ENCODE assay signal across 8 cellular contexts in genomic region chr21:46286668-46286982, GRCh38.
A peak's percentile ranks its signal among the peaks of the same experiment; 100 is the strongest.
DNase-seq lines count a peak whose midpoint lies in the region; FAIRE-seq and TF ChIP-seq lines count a peak whose summit lies in the region.

No MANE protein-coding gene starts in this region.

- H3K4me3 Mint-ChIP-seq in nephron: peak overlapping the region; percentile 93 to 97 (median 95)

- H3K27ac ChIP-seq in coronary artery: peak overlapping the region; percentile 78 to 94

- H3K27me3 ChIP-seq in GM06990 (replicated peaks; ENCODE audit: control insufficient read depth, insufficient read depth, low read length): no peaks in the 10 kb centered on the region

- peak overlapping the region; percentile 91 to 98 (median 97) for H3K27ac Mint-ChIP-seq in nephron

- H3K4me3 ChIP-seq in GM06990 (replicated peaks; ENCODE audit: low read depth, low read length): peak overlapping the region; percentile 87
- peak overlapping the region; percentile 57 for H3K4me3 ChIP-seq in LNCaP clone FGC (ENCODE audit: low read depth, low read length)
- peak overlapping the region; percentile 91 for H3K4me3 ChIP-seq in coronary artery

- peaks cover 51% of the 10 kb centered on the region for H3K36me3 Mint-ChIP-seq in nephron (ENCODE audit: low read depth)

- no peak for TF ChIP-seq CTCF in GM06990 (IDR thresholded peaks at IDR 0.05; ENCODE audit: insufficient read depth, low read length, poor library complexity, severe bottlenecking)
- TF ChIP-seq CTCF in LNCaP clone FGC (IDR thresholded peaks at IDR 0.05; ENCODE audit: control insufficient read depth, extremely low read depth, insufficient read depth): no peak
- TF ChIP-seq CTCF in coronary artery (IDR thresholded peaks at IDR 0.05): no peak
- TF ChIP-seq CTCF in nephron (IDR thresholded peaks at IDR 0.05; ENCODE audit: unreplicated experiment in 3 of 3): no peak
- TF ChIP-seq CTCF in D721Med (IDR thresholded peaks at IDR 0.05; ENCODE audit: insufficient read depth, missing control alignments): no peak

- H3K27me3 Mint-ChIP-seq in nephron (ENCODE audit: low read depth): no peaks in the 10 kb centered on the region

- DNase-seq in GM06990 (ENCODE audit: extremely low read depth, insufficient read length) (no peak), LNCaP clone FGC (ENCODE audit: low read depth) (peak; percentile 1), coronary artery (ENCODE audit: low spot score) (no peak), NCI-H2171 treated with DMSO at 0.1 percent for 48 hours (lab: John Stamatoyannopoulos, UW) (no peak), anterior cingulate cortex (lab: John Stamatoyannopoulos, UW) (no peak), D721Med (ENCODE audit: insufficient read length, low spot score) (no peak), NCI-H1105 treated with DMSO at 0.1 percent for 48 hours (lab: John Stamatoyannopoulos, UW) (no peak)

- H3K36me3 ChIP-seq in GM06990 (ENCODE audit: control insufficient read depth, insufficient read depth, low read length): peaks cover 16% of the 10 kb centered on the region

- FAIRE-seq in D721Med (lab: Jason Lieb, UNC): no peak

- peaks cover 33% of the 10 kb centered on the region for H3K4me1 Mint-ChIP-seq in nephron

- H3K9me3 Mint-ChIP-seq in nephron: no peaks in the 10 kb centered on the region
